Comparison of ENCODE assay signal across 8 cellular contexts in the genomic region with DNA sequence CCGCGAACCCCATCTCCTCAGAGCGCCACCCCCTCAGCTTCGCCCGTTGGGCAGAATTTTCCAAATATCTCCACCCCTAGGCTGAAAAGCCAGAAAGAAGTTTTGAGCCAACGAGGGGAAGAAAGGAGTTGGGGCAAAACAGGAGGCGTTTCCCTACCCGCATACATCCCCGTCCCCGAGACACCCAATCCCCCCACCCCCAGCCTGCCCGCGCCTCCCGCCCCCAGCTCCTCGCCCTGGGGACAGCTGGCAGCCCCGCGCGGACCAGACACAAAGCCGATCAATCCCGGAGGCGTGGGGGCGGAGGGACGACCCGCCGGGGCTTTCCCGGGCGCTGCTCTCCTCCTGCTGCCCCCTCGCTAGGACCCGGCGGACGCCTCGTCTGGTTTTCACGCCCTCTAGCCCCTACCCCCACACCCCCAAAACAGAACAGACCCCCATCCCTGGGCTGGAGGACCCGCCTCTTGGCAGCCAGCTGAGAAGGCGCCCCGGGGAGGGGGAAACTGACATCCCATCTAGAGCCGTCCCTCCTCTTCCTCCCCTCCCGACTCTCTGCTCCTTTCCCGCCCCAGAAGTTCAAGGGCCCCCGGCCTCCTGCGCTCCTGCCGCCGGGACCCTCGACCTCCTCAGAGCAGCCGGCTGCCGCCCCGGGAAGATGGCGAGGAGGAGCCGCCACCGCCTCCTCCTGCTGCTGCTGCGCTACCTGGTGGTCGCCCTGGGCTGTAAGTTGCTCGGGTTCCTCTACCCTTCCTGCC. TPM values are rescaled to one million over a fixed set of nuclear protein-coding genes. Genes with fewer than 3 reads are reported as not detected.
DNase-seq lines count a peak whose midpoint lies in the region; ATAC-seq and TF ChIP-seq lines count a peak whose summit lies in the region.

Gene JAM2, plus strand, starts transcription at position 92 of the 755 bp plus-strand sequence. Its CDS starts 564 bp downstream, at position 656.

- no peak within 1 kb of the TSS; the same call in 1 of the 2 replicates for H4K5ac ChIP-seq in IMR-90 (ENCODE audit: low read depth, low read length)

- DNase-seq in IMR-90, result peak; percentile 29
- DNase-seq in activated CD4-positive, alpha-beta T cell treated with anti-CD3 and anti-CD28 coated beads, Interleukin-2, amount 50 U/mL, for 4 hours, result peak; percentile 19 to 30
- peak; percentile 76 for DNase-seq in ecto neural progenitor cell (ENCODE audit: low spot score)
- DNase-seq in medulla oblongata (ENCODE audit: extremely low spot score), result peak; percentile 47
- DNase-seq in NCI-H1436 treated with DMSO at 0.1 percent for 48 hours (lab: John Stamatoyannopoulos, UW), result no peak

- H3K9me1 ChIP-seq in IMR-90 (ENCODE audit: insufficient read depth, low read length), result no peaks in the 10 kb centered on the region

- H3K27me3 ChIP-seq in IMR-90 (ENCODE audit: control insufficient read depth, insufficient read depth, low read length), result peaks cover 12% of the 10 kb centered on the region

- peaks cover 31% of the 10 kb centered on the region for H3K4me1 Mint-ChIP-seq in stimulated activated memory B cell treated with anti-CD40 and anti-IgM and Interleukin-4, amounts not matched to agents 10 μg/mL and 1 μg/mL and 100 μg/mL, for 72 hours

- CTCF ChIA-PET in IMR-90 (lab: Yijun Ruan, JAX), result interaction anchor here (0.5 to 1.0 kb wide), 2 partner anchors 8 to 31 kb away, joined by 3 to 4 read pairs; no protein-coding TSS in a partner anchor

- H4K20me1 ChIP-seq in IMR-90 (ENCODE audit: insufficient read depth, low read length), result no peaks in the 10 kb centered on the region

- intact Hi-C loops in IMR-90 (cut with micrococcal nuclease), result no loop called here

- H3K56ac ChIP-seq in IMR-90 (ENCODE audit: extremely low read depth, insufficient read depth, low read length), result no peak within 1 kb of the TSS

- POLR2A ChIA-PET in IMR-90 (lab: Charles Lee; ENCODE audit: unreplicated experiment), result interaction anchor here (0.7 kb wide), 1 partner anchor 195 kb away, joined by 3 read pairs; no protein-coding TSS in a partner anchor

- peaks cover 47% of the 10 kb centered on the region for H3K27me3 Mint-ChIP-seq in stimulated activated memory B cell treated with anti-CD40 and anti-IgM and Interleukin-4, amounts not matched to agents 10 μg/mL and 1 μg/mL and 100 μg/mL, for 72 hours

- H3K4me3 Mint-ChIP-seq in stimulated activated memory B cell treated with anti-CD40 and anti-IgM and Interleukin-4, amounts not matched to agents 10 μg/mL and 1 μg/mL and 100 μg/mL, for 72 hours, result peak within 1 kb of the TSS; percentile 85

- TF ChIP-seq CTCF in IMR-90 (conservative IDR thresholded peaks at IDR 0.05; ENCODE audit: low read depth, low read length), result peak; percentile 29; the same call in 1 of the 2 replicates

- H3K79me1 ChIP-seq in IMR-90 (ENCODE audit: low read depth in 1 of 2, low read length in 2 of 2), result no peaks in the 10 kb centered on the region

- no peak within 1 kb of the TSS for H4K91ac ChIP-seq in IMR-90 (ENCODE audit: insufficient read depth, low read depth, low read length)

- H2BK120ac ChIP-seq in IMR-90 (ENCODE audit: low read depth, low read length), result no peak within 1 kb of the TSS

- H3K4me2 ChIP-seq in IMR-90 (ENCODE audit: low read depth, low read length), result peak within 1 kb of the TSS; percentile 80

- peak within 1 kb of the TSS; percentile 73 for H3K9ac ChIP-seq in ES-I3 (ENCODE audit: low read depth, low read length)
- H3K9ac ChIP-seq in IMR-90 (ENCODE audit: low read depth, low read length), result peak within 1 kb of the TSS; percentile 11; the same call in 1 of the 2 replicates

- H4K8ac ChIP-seq in IMR-90 (ENCODE audit: low read depth in 2 of 2, low read length in 2 of 2), result no peak within 1 kb of the TSS

- peak within 1 kb of the TSS; percentile 53 for H3K4me3 ChIP-seq in IMR-90 (ENCODE audit: insufficient read depth, low read depth, low read length)

- TF ChIP-seq RAD21 in IMR-90 (IDR thresholded peaks at IDR 0.05; ENCODE audit: low read length), result no peak

- H2BK15ac ChIP-seq in IMR-90 (ENCODE audit: low read depth, low read length), result no peak within 1 kb of the TSS

- peak within 1 kb of the TSS; percentile 80 for H3K27ac Mint-ChIP-seq in stimulated activated memory B cell treated with anti-CD40 and anti-IgM and Interleukin-4, amounts not matched to agents 10 μg/mL and 1 μg/mL and 100 μg/mL, for 72 hours

- H2AK5ac ChIP-seq in IMR-90 (ENCODE audit: low read depth, low read length), result no peak within 1 kb of the TSS

- no peak within 1 kb of the TSS for H3K27ac ChIP-seq in IMR-90 (ENCODE audit: insufficient read depth, low read length)

- H3K18ac ChIP-seq in IMR-90 (ENCODE audit: low read depth, low read length), result no peak within 1 kb of the TSS; the same call in 1 of the 2 replicates

- no peak within 1 kb of the TSS for H2BK5ac ChIP-seq in IMR-90 (ENCODE audit: low read depth, low read length, poor library complexity, severe bottlenecking)

- no peaks in the 10 kb centered on the region for H3K9me3 Mint-ChIP-seq in stimulated activated memory B cell treated with anti-CD40 and anti-IgM and Interleukin-4, amounts not matched to agents 10 μg/mL and 1 μg/mL and 100 μg/mL, for 72 hours

- peak within 1 kb of the TSS; percentile 92 for H2AFZ ChIP-seq in IMR-90 (replicated peaks; ENCODE audit: low read length, poor library complexity)

- no peaks in the 10 kb centered on the region for H3K36me3 Mint-ChIP-seq in stimulated activated memory B cell treated with anti-CD40 and anti-IgM and Interleukin-4, amounts not matched to agents 10 μg/mL and 1 μg/mL and 100 μg/mL, for 72 hours

- peak within 1 kb of the TSS; percentile 47 for H2AK9ac ChIP-seq in IMR-90 (replicated peaks; ENCODE audit: low read depth, low read length, poor library complexity)

- ATAC-seq in GM21576 (IDR thresholded peaks at IDR 0.05; ENCODE audit: unreplicated experiment) (peak; percentile 84), IMR-90 (ENCODE audit: low read depth) (peak; percentile 78)
- peak; percentile 85 for ATAC-seq in stimulated activated memory B cell treated with anti-CD40 and anti-IgM and Interleukin-4, amounts not matched to agents 10 μg/mL and 1 μg/mL and 100 μg/mL, for 72 hours

- no peak within 1 kb of the TSS for H3K23ac ChIP-seq in IMR-90 (ENCODE audit: low read depth, low read length)

- no peak within 1 kb of the TSS for H2BK20ac ChIP-seq in IMR-90 (ENCODE audit: low read depth, low read length)

- TF ChIP-seq POLR2A in IMR-90 (IDR thresholded peaks at IDR 0.05; ENCODE audit: low read depth, low read length), result no peak

- H3K9me3 ChIP-seq in ES-I3 (ENCODE audit: control insufficient read depth, insufficient read depth, low read length) (no peaks in the 10 kb centered on the region), IMR-90 (ENCODE audit: control insufficient read depth, insufficient read depth, low read length) (no peaks in the 10 kb centered on the region)

- WGBS in IMR-90 (ENCODE audit: extremely low coverage in 2 of 2, insufficient read length in 1 of 2), 2 experiments, result no CpG with 5 or more reads among the region's 52 CpGs

- no TSS peak for BruUV-seq in IMR-90 (replicated peaks; lab: Mats Ljungman, UMichigan)

- H3K36me3 ChIP-seq in ES-I3 (ENCODE audit: insufficient read depth, low read length) (no peaks in the 10 kb centered on the region), IMR-90 (ENCODE audit: control insufficient read depth, insufficient read depth, low read length) (no peaks in the 10 kb centered on the region)

- H3K4ac ChIP-seq in IMR-90 (ENCODE audit: low read depth, low read length), result no peak within 1 kb of the TSS

- in situ Hi-C loops in IMR-90 (cut with MboI; ENCODE audit: low sequenced_read_pairs), result no loop called here

- no peak within 1 kb of the TSS for H3K14ac ChIP-seq in IMR-90 (replicated peaks; ENCODE audit: low read depth, low read length)

- H3K4me1 ChIP-seq in ES-I3 (ENCODE audit: insufficient read depth, low read length) (no peaks in the 10 kb centered on the region), IMR-90 (ENCODE audit: control insufficient read depth, insufficient read depth, low read length) (peaks cover 2% of the 10 kb centered on the region; the same call in 1 of the 2 replicates)

- dilution Hi-C loops in IMR-90 (cut with HindIII; ENCODE audit: low sequenced_read_pairs, unreplicated experiment), result no loop called here

TF ChIP-seq in IMR-90, 13 proteins besides CTCF, POLR2A, EP300 and RAD21:
- TF ChIP-seq MXI1 (IDR thresholded peaks at IDR 0.05; ENCODE audit: borderline replicate concordance, low read depth, low read length) (no peak), MAZ (IDR thresholded peaks at IDR 0.05; ENCODE audit: borderline replicate concordance, low read depth, low read length) (peak; percentile 33; the same call in 1 of the 2 replicates)

RNA-seq across cellular contexts. Expression of gene JAM2, which starts in this region (rescaled TPM):
- total RNA-seq in IMR-90 (2012; rRNA removed), result 0.72 and 0.83 TPM in 2 replicates
- polyA plus RNA-seq in IMR-90 (2012; rRNA removed), result 2.0 and 2.1 TPM in 2 replicates
- 0.50 and 0.59 TPM in 2 replicates for polyA plus RNA-seq in IMR-90 (2012; cell fraction: cytosol; rRNA removed)
- polyA plus RNA-seq in IMR-90 (2012; cell fraction: nucleus; rRNA removed; ENCODE audit: low replicate concordance), result 0.36 and 3.0 TPM in 2 replicates
